ENCODE assay signal across 1 cellular context in the genomic region with DNA sequence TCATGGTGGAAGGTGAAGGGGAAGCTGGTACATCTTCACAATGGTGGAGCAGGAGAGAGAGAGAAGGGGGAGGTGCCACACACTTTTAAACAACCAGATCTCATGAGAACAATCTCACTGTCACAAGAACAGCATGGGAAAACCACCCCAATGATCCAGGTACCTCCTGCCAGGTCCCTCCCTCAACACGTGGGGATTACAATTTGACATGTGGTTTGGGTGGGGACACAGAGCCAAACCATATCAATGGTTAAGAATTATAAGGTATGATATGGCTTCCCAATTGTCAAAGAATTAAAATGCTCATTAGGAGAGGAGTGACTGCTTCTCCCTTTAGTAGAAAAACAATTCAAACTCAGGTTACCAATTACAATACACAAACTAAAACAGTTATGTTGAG.
TF ChIP-seq lines count a peak whose summit lies in the region.

No MANE protein-coding gene starts in this region.

TF ChIP-seq in GM23338, 12 proteins besides CTCF, POLR2A, EP300 and RAD21:
- TF ChIP-seq ZNF331 (CRISPR knock-in tag; IDR thresholded peaks at IDR 0.05; ENCODE audit: low read depth) (no peak), JUNB (IDR thresholded peaks at IDR 0.05; ENCODE audit: unreplicated experiment) (no peak), STAT1 (IDR thresholded peaks at IDR 0.05; ENCODE audit: unreplicated experiment) (no peak), EZH2phosphoT487 (IDR thresholded peaks at IDR 0.05; ENCODE audit: unreplicated experiment) (no peak), ZNF114 (CRISPR knock-in tag; IDR thresholded peaks at IDR 0.05) (no peak), NANOG (IDR thresholded peaks at IDR 0.05; ENCODE audit: borderline replicate concordance) (no peak), CREB1 (CRISPR knock-in tag; IDR thresholded peaks at IDR 0.05; ENCODE audit: low read depth) (no peak), EZH2 (IDR thresholded peaks at IDR 0.05; ENCODE audit: low read depth, unreplicated experiment) (no peak), POLR2AphosphoS5 (IDR thresholded peaks at IDR 0.05; ENCODE audit: low read depth) (no peak)
- TF ChIP-seq, protein P1, sequence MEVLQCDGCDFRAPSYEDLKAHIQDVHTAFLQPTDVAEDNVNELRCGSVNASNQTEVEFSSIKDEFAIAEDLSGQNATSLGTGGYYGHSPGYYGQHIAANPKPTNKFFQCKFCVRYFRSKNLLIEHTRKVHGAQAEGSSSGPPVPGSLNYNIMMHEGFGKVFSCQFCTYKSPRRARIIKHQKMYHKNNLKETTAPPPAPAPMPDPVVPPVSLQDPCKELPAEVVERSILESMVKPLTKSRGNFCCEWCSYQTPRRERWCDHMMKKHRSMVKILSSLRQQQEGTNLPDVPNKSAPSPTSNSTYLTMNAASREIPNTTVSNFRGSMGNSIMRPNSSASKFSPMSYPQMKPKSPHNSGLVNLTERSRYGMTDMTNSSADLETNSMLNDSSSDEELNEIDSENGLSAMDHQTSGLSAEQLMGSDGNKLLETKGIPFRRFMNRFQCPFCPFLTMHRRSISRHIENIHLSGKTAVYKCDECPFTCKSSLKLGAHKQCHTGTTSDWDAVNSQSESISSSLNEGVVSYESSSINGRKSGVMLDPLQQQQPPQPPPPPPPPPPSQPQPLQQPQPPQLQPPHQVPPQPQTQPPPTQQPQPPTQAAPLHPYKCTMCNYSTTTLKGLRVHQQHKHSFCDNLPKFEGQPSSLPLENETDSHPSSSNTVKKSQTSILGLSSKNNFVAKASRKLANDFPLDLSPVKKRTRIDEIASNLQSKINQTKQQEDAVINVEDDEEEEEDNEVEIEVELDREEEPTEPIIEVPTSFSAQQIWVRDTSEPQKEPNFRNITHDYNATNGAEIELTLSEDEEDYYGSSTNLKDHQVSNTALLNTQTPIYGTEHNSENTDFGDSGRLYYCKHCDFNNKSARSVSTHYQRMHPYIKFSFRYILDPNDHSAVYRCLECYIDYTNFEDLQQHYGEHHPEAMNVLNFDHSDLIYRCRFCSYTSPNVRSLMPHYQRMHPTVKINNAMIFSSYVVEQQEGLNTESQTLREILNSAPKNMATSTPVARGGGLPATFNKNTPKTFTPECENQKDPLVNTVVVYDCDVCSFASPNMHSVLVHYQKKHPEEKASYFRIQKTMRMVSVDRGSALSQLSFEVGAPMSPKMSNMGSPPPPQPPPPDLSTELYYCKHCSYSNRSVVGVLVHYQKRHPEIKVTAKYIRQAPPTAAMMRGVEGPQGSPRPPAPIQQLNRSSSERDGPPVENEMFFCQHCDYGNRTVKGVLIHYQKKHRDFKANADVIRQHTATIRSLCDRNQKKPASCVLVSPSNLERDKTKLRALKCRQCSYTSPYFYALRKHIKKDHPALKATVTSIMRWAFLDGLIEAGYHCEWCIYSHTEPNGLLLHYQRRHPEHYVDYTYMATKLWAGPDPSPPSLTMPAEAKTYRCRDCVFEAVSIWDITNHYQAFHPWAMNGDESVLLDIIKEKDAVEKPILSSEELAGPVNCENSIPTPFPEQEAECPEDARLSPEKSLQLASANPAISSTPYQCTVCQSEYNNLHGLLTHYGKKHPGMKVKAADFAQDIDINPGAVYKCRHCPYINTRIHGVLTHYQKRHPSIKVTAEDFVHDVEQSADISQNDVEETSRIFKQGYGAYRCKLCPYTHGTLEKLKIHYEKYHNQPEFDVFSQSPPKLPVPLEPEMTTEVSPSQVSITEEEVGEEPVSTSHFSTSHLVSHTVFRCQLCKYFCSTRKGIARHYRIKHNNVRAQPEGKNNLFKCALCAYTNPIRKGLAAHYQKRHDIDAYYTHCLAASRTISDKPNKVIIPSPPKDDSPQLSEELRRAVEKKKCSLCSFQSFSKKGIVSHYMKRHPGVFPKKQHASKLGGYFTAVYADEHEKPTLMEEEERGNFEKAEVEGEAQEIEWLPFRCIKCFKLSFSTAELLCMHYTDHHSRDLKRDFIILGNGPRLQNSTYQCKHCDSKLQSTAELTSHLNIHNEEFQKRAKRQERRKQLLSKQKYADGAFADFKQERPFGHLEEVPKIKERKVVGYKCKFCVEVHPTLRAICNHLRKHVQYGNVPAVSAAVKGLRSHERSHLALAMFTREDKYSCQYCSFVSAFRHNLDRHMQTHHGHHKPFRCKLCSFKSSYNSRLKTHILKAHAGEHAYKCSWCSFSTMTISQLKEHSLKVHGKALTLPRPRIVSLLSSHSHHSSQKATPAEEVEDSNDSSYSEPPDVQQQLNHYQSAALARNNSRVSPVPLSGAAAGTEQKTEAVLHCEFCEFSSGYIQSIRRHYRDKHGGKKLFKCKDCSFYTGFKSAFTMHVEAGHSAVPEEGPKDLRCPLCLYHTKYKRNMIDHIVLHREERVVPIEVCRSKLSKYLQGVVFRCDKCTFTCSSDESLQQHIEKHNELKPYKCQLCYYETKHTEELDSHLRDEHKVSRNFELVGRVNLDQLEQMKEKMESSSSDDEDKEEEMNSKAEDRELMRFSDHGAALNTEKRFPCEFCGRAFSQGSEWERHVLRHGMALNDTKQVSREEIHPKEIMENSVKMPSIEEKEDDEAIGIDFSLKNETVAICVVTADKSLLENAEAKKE (CRISPR knock-in tag; IDR thresholded peaks at IDR 0.05), result no peak
- TF ChIP-seq, protein P2, sequence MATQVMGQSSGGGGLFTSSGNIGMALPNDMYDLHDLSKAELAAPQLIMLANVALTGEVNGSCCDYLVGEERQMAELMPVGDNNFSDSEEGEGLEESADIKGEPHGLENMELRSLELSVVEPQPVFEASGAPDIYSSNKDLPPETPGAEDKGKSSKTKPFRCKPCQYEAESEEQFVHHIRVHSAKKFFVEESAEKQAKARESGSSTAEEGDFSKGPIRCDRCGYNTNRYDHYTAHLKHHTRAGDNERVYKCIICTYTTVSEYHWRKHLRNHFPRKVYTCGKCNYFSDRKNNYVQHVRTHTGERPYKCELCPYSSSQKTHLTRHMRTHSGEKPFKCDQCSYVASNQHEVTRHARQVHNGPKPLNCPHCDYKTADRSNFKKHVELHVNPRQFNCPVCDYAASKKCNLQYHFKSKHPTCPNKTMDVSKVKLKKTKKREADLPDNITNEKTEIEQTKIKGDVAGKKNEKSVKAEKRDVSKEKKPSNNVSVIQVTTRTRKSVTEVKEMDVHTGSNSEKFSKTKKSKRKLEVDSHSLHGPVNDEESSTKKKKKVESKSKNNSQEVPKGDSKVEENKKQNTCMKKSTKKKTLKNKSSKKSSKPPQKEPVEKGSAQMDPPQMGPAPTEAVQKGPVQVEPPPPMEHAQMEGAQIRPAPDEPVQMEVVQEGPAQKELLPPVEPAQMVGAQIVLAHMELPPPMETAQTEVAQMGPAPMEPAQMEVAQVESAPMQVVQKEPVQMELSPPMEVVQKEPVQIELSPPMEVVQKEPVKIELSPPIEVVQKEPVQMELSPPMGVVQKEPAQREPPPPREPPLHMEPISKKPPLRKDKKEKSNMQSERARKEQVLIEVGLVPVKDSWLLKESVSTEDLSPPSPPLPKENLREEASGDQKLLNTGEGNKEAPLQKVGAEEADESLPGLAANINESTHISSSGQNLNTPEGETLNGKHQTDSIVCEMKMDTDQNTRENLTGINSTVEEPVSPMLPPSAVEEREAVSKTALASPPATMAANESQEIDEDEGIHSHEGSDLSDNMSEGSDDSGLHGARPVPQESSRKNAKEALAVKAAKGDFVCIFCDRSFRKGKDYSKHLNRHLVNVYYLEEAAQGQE (IDR thresholded peaks at IDR 0.05; ENCODE audit: unreplicated experiment), result no peak
- TF ChIP-seq, protein P3, sequence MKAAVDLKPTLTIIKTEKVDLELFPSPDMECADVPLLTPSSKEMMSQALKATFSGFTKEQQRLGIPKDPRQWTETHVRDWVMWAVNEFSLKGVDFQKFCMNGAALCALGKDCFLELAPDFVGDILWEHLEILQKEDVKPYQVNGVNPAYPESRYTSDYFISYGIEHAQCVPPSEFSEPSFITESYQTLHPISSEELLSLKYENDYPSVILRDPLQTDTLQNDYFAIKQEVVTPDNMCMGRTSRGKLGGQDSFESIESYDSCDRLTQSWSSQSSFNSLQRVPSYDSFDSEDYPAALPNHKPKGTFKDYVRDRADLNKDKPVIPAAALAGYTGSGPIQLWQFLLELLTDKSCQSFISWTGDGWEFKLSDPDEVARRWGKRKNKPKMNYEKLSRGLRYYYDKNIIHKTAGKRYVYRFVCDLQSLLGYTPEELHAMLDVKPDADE (IDR thresholded peaks at IDR 0.05), result no peak
